ENCODE assay signal across 20 cellular contexts in the genomic region with DNA sequence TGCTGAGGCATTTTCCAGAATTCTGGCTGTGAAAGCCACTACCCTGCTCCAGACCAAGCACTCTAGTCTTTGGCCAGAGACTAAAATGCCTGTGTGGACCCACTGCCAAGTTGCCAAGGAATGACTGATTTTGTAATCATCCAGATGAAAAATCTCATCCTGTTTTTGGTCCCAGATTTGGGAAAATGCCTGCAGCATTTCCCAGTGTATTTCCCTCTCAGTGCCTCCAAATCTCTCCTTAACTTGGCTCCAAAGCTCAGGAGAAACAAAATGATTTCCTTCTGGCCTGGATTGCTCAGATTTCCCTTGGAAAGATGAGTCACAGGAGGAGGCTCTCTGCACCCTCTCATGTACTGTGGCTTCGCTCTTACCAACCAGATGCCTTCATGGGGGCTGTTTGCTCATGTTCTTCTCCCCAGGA.
DNase-seq lines count a peak whose midpoint lies in the region; ATAC-seq, FAIRE-seq and TF ChIP-seq lines count a peak whose summit lies in the region.
"Had no signal": no experiment of that assay in that cellular context is flagged by ENCODE, and none has a peak within 500 bp of the region (broad histone marks: within the 10 kb centered on the region; RNA-seq: fewer than 3 reads in every experiment).

No MANE protein-coding gene starts in this region.

- H3K4me2 ChIP-seq in SK-N-SH: 0 out of 2 replicates have a peak overlapping the region, but pooled peaks have one; percentile 26
- H3K4me2 ChIP-seq: BLaER1 treated with 17β-estradiol and CSF1 and Interleukin-3, amounts not matched to agents 10 nM and 100 nM had no signal

- no peak for TF ChIP-seq RAD21 in SK-N-SH (IDR thresholded peaks at IDR 0.05; ENCODE audit: low read length)

- H3K79me2 ChIP-seq in SK-N-SH (ENCODE audit: insufficient read depth): no peaks in the 10 kb centered on the region

- H3K9ac ChIP-seq in SK-N-SH: no peak overlapping the region
- H3K9ac ChIP-seq: BLaER1 treated with 17β-estradiol and CSF1 and Interleukin-3, amounts not matched to agents 10 nM and 100 nM had no signal

- H2AFZ ChIP-seq in SK-N-SH (ENCODE audit: low read depth): no peak overlapping the region; the same call in 1 of the 2 replicates

- H3K9me3 ChIP-seq in SK-N-SH (peaks cover 15% of the 10 kb centered on the region; the same call in 1 of the 2 replicates), small intestine (ENCODE audit: control insufficient read depth, low read depth) (peaks cover 1% of the 10 kb centered on the region)
- H3K9me3 ChIP-seq: adrenal gland had no signal

- 14% methylated on average over 1 of the region's 1 CpG for WGBS in SK-N-SH (ENCODE audit: low lambda C conversion rate)
- WGBS in small intestine, 3 donors: 61 to 75% (median 64%) methylated on average over 1 of the region's 1 CpG

- no peaks in the 10 kb centered on the region for H4K20me1 ChIP-seq in SK-N-SH (ENCODE audit: insufficient read depth)
- H4K20me1 ChIP-seq: BLaER1 treated with 17β-estradiol and CSF1 and Interleukin-3, amounts not matched to agents 10 nM and 100 nM had no signal

- no peak overlapping the region for H3K4me3 ChIP-seq in SK-N-SH (ENCODE audit: low read depth in 2 of 2, low read length in 1 of 2)
- no peak overlapping the region for H3K4me3 ChIP-seq in epithelial cell of esophagus (ENCODE audit: low read length)
- no peak overlapping the region for H3K4me3 ChIP-seq in small intestine (ENCODE audit: low read depth in 1 of 2, low read length in 2 of 2)
- H3K4me3 ChIP-seq: adrenal gland; BLaER1 treated with 17β-estradiol and CSF1 and Interleukin-3, amounts not matched to agents 10 nM and 100 nM; tibial artery had no signal

- POLR2A ChIA-PET in SK-N-SH (lab: Yijun Ruan, JAX): no interaction called here

- H3K4me1 ChIP-seq in SK-N-SH (ENCODE audit: control insufficient read depth in 1 of 2, insufficient read depth in 2 of 2, low read depth in 1 of 2, low read length in 1 of 2) (no peaks in the 10 kb centered on the region), small intestine (ENCODE audit: control insufficient read depth in 2 of 2, insufficient read depth in 1 of 2, low read depth in 1 of 2, low read length in 1 of 2) (no peaks in the 10 kb centered on the region)
- H3K4me1 ChIP-seq: adrenal gland; BLaER1 treated with 17β-estradiol and CSF1 and Interleukin-3, amounts not matched to agents 10 nM and 100 nM had no signal

- DNase-seq in GM04503 (ENCODE audit: low read depth) (peak; percentile 76), SK-N-SH (no peak), epithelial cell of esophagus (ENCODE audit: low read depth) (peak; percentile 40), non-pigmented ciliary epithelial cell (ENCODE audit: low read depth) (peak; percentile 57), C1 segment of cervical spinal cord (lab: John Stamatoyannopoulos, UW) (no peak), small intestine (no peak), NCI-H748 (lab: John Stamatoyannopoulos, UW; ENCODE audit: unreplicated experiment) (no peak)
- DNase-seq: activated CD4-positive, alpha-beta T cell treated with anti-CD3 and anti-CD28 coated beads, Interleukin-2, amount 50 U/mL, for 1 hour; activated T-cell treated with anti-CD3 and anti-CD28 coated beads, Interleukin-2, amount 50 U/mL, for 48 hours; adrenal gland; Kasumi-1; kidney; NCI-H1930; NCI-H69; posterior cingulate gyrus; T-helper 9 cell; tibial artery had no signal

- TF ChIP-seq EP300 in SK-N-SH (IDR thresholded peaks at IDR 0.05; ENCODE audit: borderline replicate concordance in 1 of 2, low read depth in 1 of 2, low read length in 1 of 2): no peak

- no peaks in the 10 kb centered on the region for H3K9me2 ChIP-seq in SK-N-SH

- H3K27me3 ChIP-seq in SK-N-SH (ENCODE audit: insufficient read depth): no peaks in the 10 kb centered on the region
- H3K27me3 ChIP-seq in small intestine (ENCODE audit: control insufficient read depth in 2 of 2, insufficient read depth in 2 of 2, low read length in 2 of 2): no peaks in the 10 kb centered on the region
- H3K27me3 ChIP-seq: adrenal gland; BLaER1 treated with 17β-estradiol and CSF1 and Interleukin-3, amounts not matched to agents 10 nM and 100 nM; tibial artery had no signal

- H3K36me3 ChIP-seq in SK-N-SH (replicated peaks in 1 of 2; ENCODE audit: control insufficient read depth in 1 of 2, insufficient read depth in 2 of 2, low read length in 1 of 2): no peaks in the 10 kb centered on the region
- H3K36me3 ChIP-seq in small intestine (ENCODE audit: control insufficient read depth in 2 of 2, insufficient read depth in 2 of 2, low read length in 2 of 2): no peaks in the 10 kb centered on the region
- H3K36me3 ChIP-seq: adrenal gland; BLaER1 treated with 17β-estradiol and CSF1 and Interleukin-3, amounts not matched to agents 10 nM and 100 nM; tibial artery had no signal

- TF ChIP-seq CTCF in SK-N-SH (IDR thresholded peaks at IDR 0.05) (no peak), epithelial cell of esophagus (IDR thresholded peaks at IDR 0.05; ENCODE audit: insufficient read depth, low read depth, low read length, missing control alignments) (no peak)

- CTCF ChIA-PET in SK-N-SH (lab: Yijun Ruan, JAX): no interaction called here

- peak overlapping the region in 1 of 2 experiments; percentile 61; a peak in 2 of 4 replicates for H3K27ac ChIP-seq in SK-N-SH (ENCODE audit: low read depth in 2 of 2, low read length in 1 of 2)
- H3K27ac ChIP-seq in small intestine (ENCODE audit: low read depth in 1 of 2, low read length in 1 of 2): no peak overlapping the region
- H3K27ac ChIP-seq: adrenal gland; BLaER1 treated with 17β-estradiol and CSF1 and Interleukin-3, amounts not matched to agents 10 nM and 100 nM; HL-60; tibial artery had no signal

- ATAC-seq in GM21619 (IDR thresholded peaks at IDR 0.05; ENCODE audit: unreplicated experiment): no peak

- peaks cover 9% of the 10 kb centered on the region for H3F3A ChIP-seq in SK-N-SH (replicated peaks; ENCODE audit: insufficient read depth)

- FAIRE-seq in small intestine (lab: Jason Lieb, UNC): no peak
- FAIRE-seq: kidney had no signal

TF ChIP-seq in SK-N-SH, 30 proteins besides CTCF, POLR2A, EP300 and RAD21 (continues in another document):
- TF ChIP-seq TAF1 (IDR thresholded peaks at IDR 0.05; ENCODE audit: borderline replicate concordance, low read depth, low read length) (no peak), RCOR1 (IDR thresholded peaks at IDR 0.05; ENCODE audit: low read length) (no peak), NRF1 (IDR thresholded peaks at IDR 0.05; ENCODE audit: low read depth, low read length) (no peak), TCF12 (IDR thresholded peaks at IDR 0.05) (peak; percentile 43; the same call in 1 of the 2 replicates), JUND (IDR thresholded peaks at IDR 0.05) (peak; percentile 51), GATA2 (CRISPR knock-in tag; IDR thresholded peaks at IDR 0.05) (no peak), FOSL2 (IDR thresholded peaks at IDR 0.05; ENCODE audit: borderline replicate concordance, low read depth) (peak; percentile 65)
- TF ChIP-seq, protein P1, sequence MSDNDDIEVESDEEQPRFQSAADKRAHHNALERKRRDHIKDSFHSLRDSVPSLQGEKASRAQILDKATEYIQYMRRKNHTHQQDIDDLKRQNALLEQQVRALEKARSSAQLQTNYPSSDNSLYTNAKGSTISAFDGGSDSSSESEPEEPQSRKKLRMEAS (IDR thresholded peaks at IDR 0.05; ENCODE audit: low read depth): no peak
- TF ChIP-seq, protein P2, sequence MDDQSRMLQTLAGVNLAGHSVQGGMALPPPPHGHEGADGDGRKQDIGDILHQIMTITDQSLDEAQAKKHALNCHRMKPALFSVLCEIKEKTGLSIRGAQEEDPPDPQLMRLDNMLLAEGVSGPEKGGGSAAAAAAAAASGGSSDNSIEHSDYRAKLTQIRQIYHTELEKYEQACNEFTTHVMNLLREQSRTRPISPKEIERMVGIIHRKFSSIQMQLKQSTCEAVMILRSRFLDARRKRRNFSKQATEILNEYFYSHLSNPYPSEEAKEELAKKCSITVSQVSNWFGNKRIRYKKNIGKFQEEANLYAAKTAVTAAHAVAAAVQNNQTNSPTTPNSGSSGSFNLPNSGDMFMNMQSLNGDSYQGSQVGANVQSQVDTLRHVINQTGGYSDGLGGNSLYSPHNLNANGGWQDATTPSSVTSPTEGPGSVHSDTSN (IDR thresholded peaks at IDR 0.05): 0 out of 2 replicates have a peak, but pooled peaks have one; percentile 5
- TF ChIP-seq, protein P3, sequence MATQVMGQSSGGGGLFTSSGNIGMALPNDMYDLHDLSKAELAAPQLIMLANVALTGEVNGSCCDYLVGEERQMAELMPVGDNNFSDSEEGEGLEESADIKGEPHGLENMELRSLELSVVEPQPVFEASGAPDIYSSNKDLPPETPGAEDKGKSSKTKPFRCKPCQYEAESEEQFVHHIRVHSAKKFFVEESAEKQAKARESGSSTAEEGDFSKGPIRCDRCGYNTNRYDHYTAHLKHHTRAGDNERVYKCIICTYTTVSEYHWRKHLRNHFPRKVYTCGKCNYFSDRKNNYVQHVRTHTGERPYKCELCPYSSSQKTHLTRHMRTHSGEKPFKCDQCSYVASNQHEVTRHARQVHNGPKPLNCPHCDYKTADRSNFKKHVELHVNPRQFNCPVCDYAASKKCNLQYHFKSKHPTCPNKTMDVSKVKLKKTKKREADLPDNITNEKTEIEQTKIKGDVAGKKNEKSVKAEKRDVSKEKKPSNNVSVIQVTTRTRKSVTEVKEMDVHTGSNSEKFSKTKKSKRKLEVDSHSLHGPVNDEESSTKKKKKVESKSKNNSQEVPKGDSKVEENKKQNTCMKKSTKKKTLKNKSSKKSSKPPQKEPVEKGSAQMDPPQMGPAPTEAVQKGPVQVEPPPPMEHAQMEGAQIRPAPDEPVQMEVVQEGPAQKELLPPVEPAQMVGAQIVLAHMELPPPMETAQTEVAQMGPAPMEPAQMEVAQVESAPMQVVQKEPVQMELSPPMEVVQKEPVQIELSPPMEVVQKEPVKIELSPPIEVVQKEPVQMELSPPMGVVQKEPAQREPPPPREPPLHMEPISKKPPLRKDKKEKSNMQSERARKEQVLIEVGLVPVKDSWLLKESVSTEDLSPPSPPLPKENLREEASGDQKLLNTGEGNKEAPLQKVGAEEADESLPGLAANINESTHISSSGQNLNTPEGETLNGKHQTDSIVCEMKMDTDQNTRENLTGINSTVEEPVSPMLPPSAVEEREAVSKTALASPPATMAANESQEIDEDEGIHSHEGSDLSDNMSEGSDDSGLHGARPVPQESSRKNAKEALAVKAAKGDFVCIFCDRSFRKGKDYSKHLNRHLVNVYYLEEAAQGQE (IDR thresholded peaks at IDR 0.05; ENCODE audit: low read depth, low read length): no peak
- TF ChIP-seq, protein P4, sequence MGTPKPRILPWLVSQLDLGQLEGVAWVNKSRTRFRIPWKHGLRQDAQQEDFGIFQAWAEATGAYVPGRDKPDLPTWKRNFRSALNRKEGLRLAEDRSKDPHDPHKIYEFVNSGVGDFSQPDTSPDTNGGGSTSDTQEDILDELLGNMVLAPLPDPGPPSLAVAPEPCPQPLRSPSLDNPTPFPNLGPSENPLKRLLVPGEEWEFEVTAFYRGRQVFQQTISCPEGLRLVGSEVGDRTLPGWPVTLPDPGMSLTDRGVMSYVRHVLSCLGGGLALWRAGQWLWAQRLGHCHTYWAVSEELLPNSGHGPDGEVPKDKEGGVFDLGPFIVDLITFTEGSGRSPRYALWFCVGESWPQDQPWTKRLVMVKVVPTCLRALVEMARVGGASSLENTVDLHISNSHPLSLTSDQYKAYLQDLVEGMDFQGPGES (IDR thresholded peaks at IDR 0.05; ENCODE audit: low read depth, low read length): no peak

Comparison
In these comparisons a context has a peak if more than half of its experiments do, and no peak if none do; other contexts are left out.
1. DNase-seq: peak in GM04503 (single experiment), epithelial cell of esophagus (single experiment) and non-pigmented ciliary epithelial cell (single experiment); none in SK-N-SH (single experiment), C1 segment of cervical spinal cord (0 of 14), small intestine (single experiment) and NCI-H748 (single experiment).